8 cellular contexts compared by ENCODE assay signal in the genomic region with DNA sequence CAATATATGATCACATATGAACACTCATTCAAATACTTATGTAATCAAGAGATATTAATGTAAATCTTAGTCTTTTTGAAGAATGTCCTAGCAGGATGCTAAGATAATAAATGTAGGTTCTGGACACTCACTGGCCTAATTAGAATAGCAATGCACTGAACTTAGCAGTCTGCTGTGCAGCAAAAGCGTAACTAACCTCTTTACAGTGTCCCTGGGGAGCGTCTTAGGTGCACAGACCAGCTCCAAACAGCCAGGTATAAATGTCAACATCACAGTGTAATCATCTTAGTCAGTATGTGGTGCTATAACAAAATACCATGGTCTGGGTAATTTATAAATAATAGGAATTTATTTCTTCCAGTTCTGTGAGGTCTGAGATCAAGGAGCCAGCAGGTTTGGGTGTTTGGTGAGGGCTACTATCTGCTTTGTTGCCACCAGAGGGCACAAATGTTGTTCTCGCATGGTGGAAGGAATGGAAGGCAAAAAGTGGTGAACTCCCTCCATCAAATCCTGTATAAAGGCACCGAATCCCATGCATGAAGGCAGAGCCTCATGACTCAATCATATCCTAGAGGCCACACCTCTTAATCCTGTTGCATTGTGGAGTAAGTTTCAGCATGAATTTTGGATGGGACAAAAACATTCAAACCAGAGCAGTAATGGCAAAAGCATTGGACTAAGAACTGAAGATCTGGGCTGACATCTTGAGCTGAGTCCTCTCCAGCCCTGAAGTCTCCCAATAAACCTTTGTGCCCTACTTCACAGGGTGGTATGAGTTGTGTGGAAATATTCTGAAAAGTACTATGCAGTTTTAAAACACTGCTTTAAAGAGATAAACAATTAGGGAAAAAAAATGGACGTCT. TPM values are rescaled to one million over a fixed set of nuclear protein-coding genes. Genes with fewer than 3 reads are reported as not detected.
DNase-seq lines count a peak whose midpoint lies in the region; ATAC-seq and TF ChIP-seq lines count a peak whose summit lies in the region.

No MANE protein-coding gene starts in this region.

- POLR2A ChIA-PET in RWPE1 (lab: Yijun Ruan, JAX; ENCODE audit: low non-redundant PET), result no interaction called here

- H3K27me3 Mint-ChIP-seq in glutamatergic neuron (ENCODE audit: unreplicated experiment), result no peaks in the 10 kb centered on the region
- H3K27me3 Mint-ChIP-seq in activated T-cell treated with anti-CD3 and anti-CD28 coated beads, Interleukin-2, amount 50 U/mL, for 72 hours (ENCODE audit: low read depth), result no peaks in the 10 kb centered on the region
- H3K27me3 Mint-ChIP-seq in activated naive CD8-positive, alpha-beta T cell treated with anti-CD3 and anti-CD28 coated beads, Interleukin-2, amount 50 U/mL, for 24 hours, result no peaks in the 10 kb centered on the region

- ATAC-seq in activated T-cell treated with anti-CD3 and anti-CD28 coated beads, Interleukin-2, amount 50 U/mL, for 72 hours (replicated peaks in 1 of 2), result no peak
- ATAC-seq in gastrocnemius medialis, result no peak
- ATAC-seq in activated naive CD8-positive, alpha-beta T cell treated with anti-CD3 and anti-CD28 coated beads, Interleukin-2, amount 50 U/mL, for 24 hours, result no peak

- CTCF ChIA-PET in RWPE1 (lab: Yijun Ruan, JAX), result interaction anchor here (0.6 kb wide), 2 partner anchors 255 to 318 kb away, joined by 3 read pairs; no protein-coding TSS in a partner anchor

- DNase-seq in BE2C (peak; percentile 36), H4 (ENCODE audit: low spot score) (peak; percentile 28), RWPE1 (ENCODE audit: low spot score) (no peak), glutamatergic neuron (peak; percentile 27), LoVo (ENCODE audit: low spot score) (no peak), gastrocnemius medialis (no peak)
- DNase-seq in activated T-cell treated with anti-CD3 and anti-CD28 coated beads, Interleukin-2, amount 50 U/mL, for 72 hours, result no peak
- no peak for DNase-seq in activated naive CD8-positive, alpha-beta T cell treated with anti-CD3 and anti-CD28 coated beads, Interleukin-2, amount 50 U/mL, for 24 hours

- intact Hi-C loops in gastrocnemius medialis (cut with DNase I; ENCODE audit: low total_unique reads), result no loop called here

- H3K4me1 Mint-ChIP-seq in glutamatergic neuron (ENCODE audit: low read depth, unreplicated experiment), result peaks cover 2% of the 10 kb centered on the region
- no peaks in the 10 kb centered on the region for H3K4me1 Mint-ChIP-seq in activated T-cell treated with anti-CD3 and anti-CD28 coated beads, Interleukin-2, amount 50 U/mL, for 72 hours (ENCODE audit: low read depth)
- H3K4me1 Mint-ChIP-seq in activated naive CD8-positive, alpha-beta T cell treated with anti-CD3 and anti-CD28 coated beads, Interleukin-2, amount 50 U/mL, for 24 hours, result no peaks in the 10 kb centered on the region

- TF ChIP-seq CTCF in BE2C (IDR thresholded peaks at IDR 0.05; ENCODE audit: low read depth, low read length) (peak; percentile 82), RWPE1 (conservative IDR thresholded peaks at IDR 0.05; ENCODE audit: low read depth) (peak; percentile 38), glutamatergic neuron (IDR thresholded peaks at IDR 0.05; ENCODE audit: partially characterized antibody, unreplicated experiment) (peak; percentile 57), gastrocnemius medialis (IDR thresholded peaks at IDR 0.05 in 4 of 5, conservative IDR thresholded peaks at IDR 0.05 in 1 of 5) (no peak)

- H3K9me3 ChIP-seq in BE2C (no peaks in the 10 kb centered on the region), gastrocnemius medialis (no peaks in the 10 kb centered on the region)

- H3K36me3 ChIP-seq in BE2C (no peaks in the 10 kb centered on the region), gastrocnemius medialis (peaks cover 0 to 13% of the 10 kb centered on the region in 2 donors)

- no peak overlapping the region for H3K4me3 Mint-ChIP-seq in glutamatergic neuron (ENCODE audit: unreplicated experiment)
- H3K4me3 Mint-ChIP-seq in activated T-cell treated with anti-CD3 and anti-CD28 coated beads, Interleukin-2, amount 50 U/mL, for 72 hours, result no peak overlapping the region
- H3K4me3 Mint-ChIP-seq in activated naive CD8-positive, alpha-beta T cell treated with anti-CD3 and anti-CD28 coated beads, Interleukin-2, amount 50 U/mL, for 24 hours, result no peak overlapping the region

- H3K27me3 ChIP-seq in BE2C (no peaks in the 10 kb centered on the region), gastrocnemius medialis (no peaks in the 10 kb centered on the region)

- no peaks in the 10 kb centered on the region for H3K36me3 Mint-ChIP-seq in glutamatergic neuron (ENCODE audit: unreplicated experiment)
- peaks cover 0 to 3% of the 10 kb centered on the region in 2 donors for H3K36me3 Mint-ChIP-seq in activated T-cell treated with anti-CD3 and anti-CD28 coated beads, Interleukin-2, amount 50 U/mL, for 72 hours (ENCODE audit: insufficient read depth in 2 of 2)
- H3K36me3 Mint-ChIP-seq in activated naive CD8-positive, alpha-beta T cell treated with anti-CD3 and anti-CD28 coated beads, Interleukin-2, amount 50 U/mL, for 24 hours (ENCODE audit: low read depth), result peaks cover 1% of the 10 kb centered on the region

- in situ Hi-C loops in gastrocnemius medialis (cut with MboI; ENCODE audit: low sequenced_read_pairs in 4 of 4), result loop anchor here in 1 of 4 donors (25.0 kb wide), 1 partner anchor 532 kb away; no protein-coding TSS in a partner anchor

- no peak for TF ChIP-seq POLR2A in gastrocnemius medialis (IDR thresholded peaks at IDR 0.05)

- H3K27ac ChIP-seq in RWPE1 (no peak overlapping the region), gastrocnemius medialis (no peak overlapping the region)

- H3K4me3 ChIP-seq in BE2C (ENCODE audit: low read depth, low read length) (no peak overlapping the region), gastrocnemius medialis (no peak overlapping the region)

- no peaks in the 10 kb centered on the region for H3K9me3 Mint-ChIP-seq in glutamatergic neuron (ENCODE audit: unreplicated experiment)
- no peaks in the 10 kb centered on the region for H3K9me3 Mint-ChIP-seq in activated T-cell treated with anti-CD3 and anti-CD28 coated beads, Interleukin-2, amount 50 U/mL, for 72 hours
- H3K9me3 Mint-ChIP-seq in activated naive CD8-positive, alpha-beta T cell treated with anti-CD3 and anti-CD28 coated beads, Interleukin-2, amount 50 U/mL, for 24 hours, result no peaks in the 10 kb centered on the region

- H3K27ac Mint-ChIP-seq in glutamatergic neuron (ENCODE audit: unreplicated experiment), result no peak overlapping the region
- H3K27ac Mint-ChIP-seq in activated T-cell treated with anti-CD3 and anti-CD28 coated beads, Interleukin-2, amount 50 U/mL, for 72 hours, result no peak overlapping the region
- no peak overlapping the region for H3K27ac Mint-ChIP-seq in activated naive CD8-positive, alpha-beta T cell treated with anti-CD3 and anti-CD28 coated beads, Interleukin-2, amount 50 U/mL, for 24 hours

- H3K4me1 ChIP-seq in BE2C (peaks cover 3% of the 10 kb centered on the region; the same call in 1 of the 2 replicates), gastrocnemius medialis (no peaks in the 10 kb centered on the region)

RNA-seq across cellular contexts. Expression of a gene that starts 41.8 kb away (rescaled TPM):
- 25.3 TPM for polyA plus RNA-seq in BE2C (2012; ENCODE audit: insufficient read depth, insufficient read length, low read depth)
- 6.2 and 7.2 TPM in 2 replicates for total RNA-seq in H4 (2014; rRNA removed; shearing (Covaris generic))
- total RNA-seq in glutamatergic neuron (ENCODE audit: unreplicated experiment) (30.3 TPM), gastrocnemius medialis (100 to 1,000 TPM; 111 to 293 (median 183) TPM)
- total RNA-seq in activated T-cell treated with anti-CD3 and anti-CD28 coated beads, Interleukin-2, amount 50 U/mL, for 72 hours, result 10 to 100 TPM in 1 of 2 donors, 1 to 10 TPM in 1; 7.1 to 10.0 TPM

Comparison
In these comparisons a context has a peak if more than half of its experiments do, and no peak if none do; other contexts are left out.
1. DNase-seq: peak in BE2C (single experiment), H4 (single experiment) and glutamatergic neuron (single experiment); none in RWPE1 (single experiment), activated T-cell treated with anti-CD3 and anti-CD28 coated beads, Interleukin-2, amount 50 U/mL, for 72 hours (0 of 2), LoVo (single experiment), gastrocnemius medialis (0 of 2) and activated naive CD8-positive, alpha-beta T cell treated with anti-CD3 and anti-CD28 coated beads, Interleukin-2, amount 50 U/mL, for 24 hours (single experiment).
2. CTCF ChIP-seq: peak in BE2C (single experiment), RWPE1 (single experiment) and glutamatergic neuron (single experiment); none in gastrocnemius medialis (0 of 5).